Comparison of ENCODE assay signal across 8 cellular contexts in genomic region chr18:79068299-79068945, GRCh38. TPM values are rescaled to one million over a fixed set of nuclear protein-coding genes. Genes with fewer than 3 reads are reported as not detected.
DNase-seq lines count a peak whose midpoint lies in the region; ATAC-seq, FAIRE-seq and TF ChIP-seq lines count a peak whose summit lies in the region.

No MANE protein-coding gene starts in this region.

- peaks cover 4 to 8% of the 10 kb centered on the region in 2 experiments; a peak in 3 of 4 replicates for H3K4me1 ChIP-seq in SK-N-SH (ENCODE audit: control insufficient read depth in 1 of 2, insufficient read depth in 2 of 2, low read depth in 1 of 2, low read length in 1 of 2)
- peaks cover 9% of the 10 kb centered on the region for H3K4me1 ChIP-seq in foreskin keratinocyte
- H3K4me1 ChIP-seq in rectal smooth muscle tissue (ENCODE audit: control insufficient read depth, insufficient read depth, low read length), result peaks cover 13% of the 10 kb centered on the region

- FAIRE-seq in GM19239 (lab: Jason Lieb, UNC), result no peak

- peak overlapping the region; percentile 92 for H3K27ac Mint-ChIP-seq in activated CD4-positive, alpha-beta memory T cell treated with anti-CD3 and anti-CD28 coated beads for 36 hours

- WGBS in SK-N-SH (ENCODE audit: low lambda C conversion rate), result 91% methylated on average over 39 of the region's 51 CpGs

- H3K9me2 ChIP-seq in SK-N-SH, result no peaks in the 10 kb centered on the region

- H3K27me3 ChIP-seq in SK-N-SH (ENCODE audit: insufficient read depth) (no peaks in the 10 kb centered on the region), foreskin keratinocyte (no peaks in the 10 kb centered on the region), rectal smooth muscle tissue (ENCODE audit: control insufficient read depth, insufficient read depth, low read length) (no peaks in the 10 kb centered on the region)

- POLR2A ChIA-PET in SK-N-SH (lab: Yijun Ruan, JAX), result no interaction called here
- POLR2A ChIA-PET in activated CD4-positive, alpha-beta memory T cell treated with anti-CD3 and anti-CD28 coated beads for 36 hours (lab: Charles Lee), result no interaction called here

- H3K36me3 ChIP-seq in SK-N-SH (replicated peaks in 1 of 2; ENCODE audit: control insufficient read depth in 1 of 2, insufficient read depth in 2 of 2, low read length in 1 of 2) (no peaks in the 10 kb centered on the region), rectal smooth muscle tissue (ENCODE audit: control insufficient read depth, insufficient read depth, low read length) (no peaks in the 10 kb centered on the region)

- H3K9me3 ChIP-seq in SK-N-SH, result no peaks in the 10 kb centered on the region

- no peak for TF ChIP-seq EP300 in SK-N-SH (IDR thresholded peaks at IDR 0.05; ENCODE audit: borderline replicate concordance in 1 of 2, low read depth in 1 of 2, low read length in 1 of 2)

- TF ChIP-seq CTCF in SK-N-SH (IDR thresholded peaks at IDR 0.05), result no peak
- no peak for TF ChIP-seq CTCF in foreskin keratinocyte (conservative IDR thresholded peaks at IDR 0.05)

- H3K4me2 ChIP-seq in SK-N-SH, result no peak overlapping the region

- H3F3A ChIP-seq in SK-N-SH (replicated peaks; ENCODE audit: insufficient read depth), result peaks cover 10% of the 10 kb centered on the region

- peaks cover 25% of the 10 kb centered on the region for H3K9me3 Mint-ChIP-seq in activated CD4-positive, alpha-beta memory T cell treated with anti-CD3 and anti-CD28 coated beads for 36 hours

- H3K27ac ChIP-seq in SK-N-SH (ENCODE audit: low read depth in 2 of 2, low read length in 1 of 2), result no peak overlapping the region; a peak in 1 of 4 replicates
- H3K27ac ChIP-seq in foreskin keratinocyte, result peak overlapping the region; percentile 43
- peak overlapping the region; percentile 97 for H3K27ac ChIP-seq in rectal smooth muscle tissue (ENCODE audit: low read depth, low read length)

- H3K27me3 Mint-ChIP-seq in activated CD4-positive, alpha-beta memory T cell treated with anti-CD3 and anti-CD28 coated beads for 36 hours, result peaks cover 8% of the 10 kb centered on the region

- H3K4me3 ChIP-seq in SK-N-SH (ENCODE audit: low read depth in 2 of 2, low read length in 1 of 2), result peak overlapping the region in 1 of 2 experiments; percentile 95; a peak in 2 of 4 replicates
- peak overlapping the region; percentile 88 for H3K4me3 ChIP-seq in rectal smooth muscle tissue (ENCODE audit: low read length)

- H3K79me2 ChIP-seq in SK-N-SH (ENCODE audit: insufficient read depth), result peaks cover 30% of the 10 kb centered on the region

- peaks cover 27% of the 10 kb centered on the region for H3K4me1 Mint-ChIP-seq in activated CD4-positive, alpha-beta memory T cell treated with anti-CD3 and anti-CD28 coated beads for 36 hours (ENCODE audit: low read depth)

- peaks cover 26% of the 10 kb centered on the region for H3K36me3 Mint-ChIP-seq in activated CD4-positive, alpha-beta memory T cell treated with anti-CD3 and anti-CD28 coated beads for 36 hours

- no peak overlapping the region for H3K9ac ChIP-seq in SK-N-SH
- peak overlapping the region; percentile 56 for H3K9ac ChIP-seq in rectal smooth muscle tissue (ENCODE audit: low read length)

- H3K4me3 Mint-ChIP-seq in activated CD4-positive, alpha-beta memory T cell treated with anti-CD3 and anti-CD28 coated beads for 36 hours, result peak overlapping the region; percentile 84

- TF ChIP-seq RAD21 in SK-N-SH (IDR thresholded peaks at IDR 0.05; ENCODE audit: low read length), result no peak

- no peaks in the 10 kb centered on the region for H4K20me1 ChIP-seq in SK-N-SH (ENCODE audit: insufficient read depth)

- ATAC-seq in SK-N-SH treated with all-trans-retinoic acid at 6 μM for 48 hours, result no peak
- ATAC-seq in HG03378 (IDR thresholded peaks at IDR 0.05; ENCODE audit: unreplicated experiment), result peak; percentile 23
- peak; percentile 42 for ATAC-seq in foreskin keratinocyte
- ATAC-seq in GM21737 (IDR thresholded peaks at IDR 0.05; ENCODE audit: unreplicated experiment), result no peak

- DNase-seq in SK-N-SH (no peak), foreskin keratinocyte (peak in 1 of 2 donors; percentile 13), GM19239 (ENCODE audit: insufficient read length, low spot score) (no peak)
- DNase-seq in activated CD4-positive, alpha-beta memory T cell treated with anti-CD3 and anti-CD28 coated beads for 36 hours, result peak; percentile 48

- intact Hi-C loops in activated CD4-positive, alpha-beta memory T cell treated with anti-CD3 and anti-CD28 coated beads for 36 hours (cut with micrococcal nuclease), result loop anchor here (2.0 to 10.0 kb wide), 3 partner anchors 88 to 456 kb away; no protein-coding TSS in a partner anchor

- H2AFZ ChIP-seq in SK-N-SH (ENCODE audit: low read depth), result peak overlapping the region; percentile 81

- CTCF ChIA-PET in SK-N-SH (lab: Yijun Ruan, JAX), result interaction anchor here (1.2 kb wide), 1 partner anchor 19 kb away, joined by 5 read pairs; no protein-coding TSS in a partner anchor
- CTCF ChIA-PET in activated CD4-positive, alpha-beta memory T cell treated with anti-CD3 and anti-CD28 coated beads for 36 hours (lab: Charles Lee), result no interaction called here

TF ChIP-seq in SK-N-SH, 30 proteins besides CTCF, POLR2A, EP300 and RAD21 (continues in another document):
- TF ChIP-seq ZBTB33 (IDR thresholded peaks at IDR 0.05; ENCODE audit: borderline replicate concordance, low read depth) (no peak), YY1 (IDR thresholded peaks at IDR 0.05; ENCODE audit: low read depth) (no peak), EZH2phosphoT487 (IDR thresholded peaks at IDR 0.05; ENCODE audit: borderline replicate concordance, low read depth) (no peak), GABPA (IDR thresholded peaks at IDR 0.05; ENCODE audit: low read depth) (no peak), GATA2 (CRISPR knock-in tag; IDR thresholded peaks at IDR 0.05) (no peak), USF2 (IDR thresholded peaks at IDR 0.05; ENCODE audit: borderline replicate concordance, low read depth, low read length) (no peak), SMC3 (IDR thresholded peaks at IDR 0.05; ENCODE audit: low read depth, low read length) (no peak)

TF ChIP-seq in SK-N-SH treated with all-trans-retinoic acid at 6 μM for 48 hours, 23 proteins besides CTCF, POLR2A, EP300 and RAD21:
- TF ChIP-seq ESRRG (CRISPR knock-in tag; IDR thresholded peaks at IDR 0.05) (no peak), BACH2 (CRISPR knock-in tag; IDR thresholded peaks at IDR 0.05; ENCODE audit: borderline replicate concordance) (no peak), CREB5 (CRISPR knock-in tag; IDR thresholded peaks at IDR 0.05; ENCODE audit: low read depth) (no peak), PATZ1 (CRISPR knock-in tag; IDR thresholded peaks at IDR 0.05; ENCODE audit: borderline replicate concordance) (no peak), SNAI2 (CRISPR knock-in tag; IDR thresholded peaks at IDR 0.05) (no peak), PPARA (CRISPR knock-in tag; IDR thresholded peaks at IDR 0.05; ENCODE audit: borderline replicate concordance) (no peak), TCF4 (CRISPR knock-in tag; IDR thresholded peaks at IDR 0.05; ENCODE audit: borderline replicate concordance) (no peak), CSRNP3 (CRISPR knock-in tag; IDR thresholded peaks at IDR 0.05) (no peak)
TF ChIP-seq in SK-N-SH treated with all-trans-retinoic acid at 6 μM for 48 hours: peak in this region for 0.

RNA-seq across cellular contexts. Expression of gene ATP9B, which starts 0.8 kb away (rescaled TPM):
- polyA plus RNA-seq in SK-N-SH (2012; rRNA removed) (11.2 and 14.2 TPM in 2 replicates), foreskin keratinocyte (4.8 and 6.2 TPM in 2 replicates)
- polyA plus RNA-seq in SK-N-SH (2012; cell fraction: cytosol; rRNA removed), result 5.5 and 8.4 TPM in 2 replicates
- polyA plus RNA-seq in SK-N-SH (2012; cell fraction: nucleus; rRNA removed), result 22.1 and 24.9 TPM in 2 replicates
- total RNA-seq in activated CD4-positive, alpha-beta memory T cell treated with anti-CD3 and anti-CD28 coated beads for 36 hours, result 10 to 100 TPM; 15.9 to 16.6 TPM
- 9.4 and 11.8 TPM in 2 replicates for total RNA-seq in foreskin keratinocyte

Comparison
In these comparisons a context has a peak if more than half of its experiments do, and no peak if none do; other contexts are left out.
1. H3K27ac ChIP-seq: peak in foreskin keratinocyte (single experiment) and rectal smooth muscle tissue (single experiment); none in SK-N-SH (0 of 2).
2. ATAC-seq: peak in HG03378 (single experiment) and foreskin keratinocyte (single experiment); none in SK-N-SH treated with all-trans-retinoic acid at 6 μM for 48 hours (single experiment) and GM21737 (single experiment).